8 cellular contexts compared by ENCODE assay signal in genomic region chr3:15065550-15066007, GRCh38. TPM values are rescaled to one million over a fixed set of nuclear protein-coding genes. Genes with fewer than 3 reads are reported as not detected.
A peak's percentile ranks its signal among the peaks of the same experiment; 100 is the strongest.
DNase-seq lines count a peak whose midpoint lies in the region; ATAC-seq, FAIRE-seq and TF ChIP-seq lines count a peak whose summit lies in the region.

No MANE protein-coding gene starts in this region.

- H4K20me1 ChIP-seq in astrocyte (ENCODE audit: insufficient read depth, low read length), result peaks cover 16% of the 10 kb centered on the region

- H3K4me3 ChIP-seq in cardiac muscle cell, result peak overlapping the region; percentile 85
- H3K4me3 ChIP-seq in astrocyte (ENCODE audit: insufficient read depth, low read depth, low read length), result peak overlapping the region; percentile 98
- peak overlapping the region; percentile 84 for H3K4me3 ChIP-seq in lower lobe of right lung
- peak overlapping the region; percentile 70 to 96 (median 80) for H3K4me3 ChIP-seq in upper lobe of left lung

- H3K27me3 Mint-ChIP-seq in astrocyte (ENCODE audit: low read depth, unreplicated experiment), result no peaks in the 10 kb centered on the region

- ATAC-seq in Right ventricle myocardium superior (ENCODE audit: poor library complexity) (no peak), lower lobe of right lung (no peak), upper lobe of left lung (ENCODE audit: low FRiP score in 2 of 2) (no peak)

- WGBS in upper lobe of left lung, 2 donors, result 53 to 60% methylated on average over 16 of the region's 16 CpGs

- H3K4me1 Mint-ChIP-seq in astrocyte (ENCODE audit: low read depth, unreplicated experiment), result peaks cover 9% of the 10 kb centered on the region

- peak overlapping the region; percentile 95 for H3K4me3 Mint-ChIP-seq in astrocyte (ENCODE audit: unreplicated experiment)

- H2AFZ ChIP-seq in astrocyte (ENCODE audit: low read depth, low read length), result peak overlapping the region; percentile 86

- TF ChIP-seq EP300 in upper lobe of left lung (IDR thresholded peaks at IDR 0.05), result no peak

- H3K27me3 ChIP-seq in cardiac muscle cell (no peaks in the 10 kb centered on the region), astrocyte (ENCODE audit: insufficient read depth, low read length) (no peaks in the 10 kb centered on the region), lower lobe of right lung (ENCODE audit: low read depth) (no peaks in the 10 kb centered on the region), upper lobe of left lung (no peaks in the 10 kb centered on the region)

- peak overlapping the region; percentile 97 for H3K4me2 ChIP-seq in astrocyte (ENCODE audit: low read length)

- H3K79me2 ChIP-seq in astrocyte (ENCODE audit: insufficient read depth, low read length), result peaks cover 23% of the 10 kb centered on the region

- no peak for FAIRE-seq in astrocyte (lab: Jason Lieb, UNC)

- no peaks in the 10 kb centered on the region for H3K36me3 Mint-ChIP-seq in astrocyte (ENCODE audit: low read depth, unreplicated experiment)

- DNase-seq in cardiac muscle cell (ENCODE audit: low read depth in 1 of 2, low spot score in 1 of 2), result no peak
- no peak for DNase-seq in Right ventricle myocardium superior
- DNase-seq in astrocyte (ENCODE audit: low read depth), result no peak
- no peak for DNase-seq in lower lobe of right lung
- DNase-seq in upper lobe of left lung, result no peak
- no peak for DNase-seq in NCI-H2171 (lab: John Stamatoyannopoulos, UW)
- no peak for DNase-seq in AG08395 (ENCODE audit: low spot score)
- DNase-seq in SIG-M5 (lab: John Stamatoyannopoulos, UW), result no peak

- no peak overlapping the region for H3K27ac Mint-ChIP-seq in astrocyte (ENCODE audit: unreplicated experiment)

- intact Hi-C loops in Right ventricle myocardium superior (cut with DNase I) (no loop called here), lower lobe of right lung (cut with DNase I) (no loop called here)

- peak overlapping the region; percentile 98 for H3K9ac ChIP-seq in astrocyte (ENCODE audit: low read length)

- no peaks in the 10 kb centered on the region for H3K4me1 ChIP-seq in cardiac muscle cell (ENCODE audit: low read depth)
- peaks cover 8% of the 10 kb centered on the region for H3K4me1 ChIP-seq in astrocyte (ENCODE audit: insufficient read depth, low read length)
- peaks cover 16% of the 10 kb centered on the region for H3K4me1 ChIP-seq in lower lobe of right lung
- peaks cover 13 to 28% (median 20%) of the 10 kb centered on the region in 4 donors for H3K4me1 ChIP-seq in upper lobe of left lung

- TF ChIP-seq CTCF in cardiac muscle cell (IDR thresholded peaks at IDR 0.05; ENCODE audit: low read depth, low read length) (no peak), astrocyte (IDR thresholded peaks at IDR 0.05; ENCODE audit: insufficient read depth, low read depth, low read length) (no peak), lower lobe of right lung (IDR thresholded peaks at IDR 0.05) (no peak), upper lobe of left lung (IDR thresholded peaks at IDR 0.05) (no peak)

- H3K36me3 ChIP-seq in cardiac muscle cell (no peaks in the 10 kb centered on the region), astrocyte (ENCODE audit: insufficient read depth, low read length) (no peaks in the 10 kb centered on the region), lower lobe of right lung (peaks cover 5% of the 10 kb centered on the region), upper lobe of left lung (peaks cover 0 to 6% (median under 1%) of the 10 kb centered on the region in 4 donors)

- no peaks in the 10 kb centered on the region for H3K9me3 Mint-ChIP-seq in astrocyte (ENCODE audit: unreplicated experiment)

- H3K27ac ChIP-seq in cardiac muscle cell (no peak overlapping the region), astrocyte (ENCODE audit: low read depth, low read length) (peak overlapping the region; percentile 29), lower lobe of right lung (peak overlapping the region; percentile 85), upper lobe of left lung (peak overlapping the region; percentile 73 to 92 (median 85))

- TF ChIP-seq POLR2A in upper lobe of left lung (IDR thresholded peaks at IDR 0.05), result no peak

- no peaks in the 10 kb centered on the region for H3K9me3 ChIP-seq in cardiac muscle cell (ENCODE audit: low read depth)
- no peaks in the 10 kb centered on the region for H3K9me3 ChIP-seq in astrocyte (ENCODE audit: insufficient read depth, low read depth, low read length)
- H3K9me3 ChIP-seq in lower lobe of right lung, result no peaks in the 10 kb centered on the region
- no peaks in the 10 kb centered on the region for H3K9me3 ChIP-seq in upper lobe of left lung

RNA-seq across cellular contexts. Expression of gene MRPS25, which starts 0.5 kb away (rescaled TPM):
- total RNA-seq in cardiac muscle cell (42.1 and 47.6 TPM in 2 replicates), Right ventricle myocardium superior (152 TPM), astrocyte (32.9 and 38.9 TPM in 2 replicates), lower lobe of right lung (73.5 TPM), upper lobe of left lung (100 to 1,000 TPM in 2 of 6 donors, 10 to 100 TPM in 4; 39.8 to 149 (median 56.9) TPM)
- 96.9 and 104 TPM in 2 replicates for polyA plus RNA-seq in cardiac muscle cell

RNA-seq across cellular contexts. Expression of gene RBSN, which starts 33.4 kb away (rescaled TPM):
- 22.9 and 32.0 TPM in 2 replicates for total RNA-seq in cardiac muscle cell
- polyA plus RNA-seq in cardiac muscle cell, result 22.6 and 33.1 TPM in 2 replicates
- 17.1 TPM for total RNA-seq in Right ventricle myocardium superior
- 19.6 and 20.3 TPM in 2 replicates for total RNA-seq in astrocyte
- 29.7 TPM for total RNA-seq in lower lobe of right lung
- total RNA-seq in upper lobe of left lung, result 10 to 100 TPM; 24.5 to 72.3 (median 29.0) TPM
